Comparison of ENCODE assay signal across 24 cellular contexts in genomic region chr9:92208693-92209524, GRCh38.
"Had no signal": no experiment of that assay in that cellular context is flagged by ENCODE, and none has a peak within 500 bp of the region (broad histone marks: within the 10 kb centered on the region; RNA-seq: fewer than 3 reads in every experiment).

No MANE protein-coding gene starts in this region.

- H3K36me3 ChIP-seq: neural progenitor cell had no signal

- H3K4me2 ChIP-seq: neural progenitor cell had no signal

- H3K27ac ChIP-seq: gastroesophageal sphincter, neural progenitor cell, thyroid gland had no signal

- ATAC-seq: activated T-cell treated with anti-CD3 and anti-CD28 coated beads, Interleukin-2, amount 50 U/mL, for 4 hours; gastroesophageal sphincter; left cardiac atrium; naive thymus-derived CD4-positive, alpha-beta T cell had no signal

- H3K4me1 Mint-ChIP-seq: activated naive CD4-positive, alpha-beta T cell treated with anti-CD3 and anti-CD28 coated beads, Interleukin-2, amount 10 ng/mL, durations not matched to agents 7 days and 5 days; brain; memory B cell; neural progenitor cell had no signal

- H3K27ac Mint-ChIP-seq: activated naive CD4-positive, alpha-beta T cell treated with anti-CD3 and anti-CD28 coated beads, Interleukin-2, amount 10 ng/mL, durations not matched to agents 7 days and 5 days; memory B cell; neural progenitor cell; T-helper 1 cell treated with Interleukin-12 subunit alpha and Interleukin-12 subunit beta and Interleukin-4 antibody, amounts not matched to agents 30 μg/mL and 1 μg/mL, for 36 hours had no signal

- H2AFZ ChIP-seq: neural progenitor cell had no signal

- H3K27me3 ChIP-seq: gastroesophageal sphincter, neural progenitor cell, thyroid gland had no signal

- DNase-seq: activated CD4-positive, alpha-beta T cell treated with anti-CD3 and anti-CD28 coated beads for 4 hours; activated CD4-positive, alpha-beta T cell treated with anti-CD3 and anti-CD28 coated beads, Interleukin-2, amount 50 U/mL, for 48 hours; activated CD4-positive, CD25-positive, alpha-beta regulatory T cell; activated CD8-positive, alpha-beta memory T cell treated with anti-CD3 and anti-CD28 coated beads, Interleukin-2, amount 50 U/mL, for 48 hours; activated effector memory CD4-positive, alpha-beta T cell treated with anti-CD3 and anti-CD28 coated beads, Interleukin-2, amount 50 U/mL, for 16 hours; activated naive CD4-positive, alpha-beta T cell treated with anti-CD3 and anti-CD28 coated beads, Interleukin-2, amount 10 ng/mL, durations not matched to agents 7 days and 5 days; activated T-cell treated with anti-CD3 and anti-CD28 coated beads, Interleukin-2, amount 50 U/mL, for 4 hours; aorta; dermis blood vessel endothelial cell; effector CD8-positive, alpha-beta T cell; head of caudate nucleus; islet precursor cell; left cardiac atrium; naive thymus-derived CD4-positive, alpha-beta T cell; retina; stimulated activated CD4-positive, alpha-beta T cell treated with anti-CD3 and anti-CD28 coated beads, Interleukin-2, amount 100 ng/mL, for 48 hours; stimulated activated naive CD4-positive, alpha-beta T cell treated with Interleukin-2 at 50 U/mL for 16 hours; substantia nigra; thyroid gland had no signal

- H3K9me3 Mint-ChIP-seq: activated naive CD4-positive, alpha-beta T cell treated with anti-CD3 and anti-CD28 coated beads, Interleukin-2, amount 10 ng/mL, durations not matched to agents 7 days and 5 days; activated T-cell treated with anti-CD3 and anti-CD28 coated beads, Interleukin-2, amount 50 U/mL, for 4 hours; memory B cell; naive thymus-derived CD4-positive, alpha-beta T cell; neural progenitor cell; T-helper 1 cell treated with Interleukin-12 subunit alpha and Interleukin-12 subunit beta and Interleukin-4 antibody, amounts not matched to agents 30 μg/mL and 1 μg/mL, for 36 hours had no signal

- H3K4me1 ChIP-seq: gastroesophageal sphincter, thyroid gland had no signal

- H3K4me3 ChIP-seq: gastroesophageal sphincter, neural progenitor cell, thyroid gland had no signal

- H3K27me3 Mint-ChIP-seq: activated naive CD4-positive, alpha-beta T cell treated with anti-CD3 and anti-CD28 coated beads, Interleukin-2, amount 10 ng/mL, durations not matched to agents 7 days and 5 days; brain; memory B cell; naive thymus-derived CD4-positive, alpha-beta T cell had no signal

- H3K4me3 Mint-ChIP-seq: activated naive CD4-positive, alpha-beta T cell treated with anti-CD3 and anti-CD28 coated beads, Interleukin-2, amount 10 ng/mL, durations not matched to agents 7 days and 5 days; activated T-cell treated with anti-CD3 and anti-CD28 coated beads, Interleukin-2, amount 50 U/mL, for 4 hours; brain; memory B cell; naive thymus-derived CD4-positive, alpha-beta T cell; neural progenitor cell; T-helper 1 cell treated with Interleukin-12 subunit alpha and Interleukin-12 subunit beta and Interleukin-4 antibody, amounts not matched to agents 30 μg/mL and 1 μg/mL, for 36 hours had no signal

- H3K9me3 ChIP-seq: gastroesophageal sphincter, thyroid gland had no signal
